ENCODE assay signal across 10 cellular contexts in genomic region chr19:2611483-2612464, GRCh38.
A peak's percentile ranks its signal among the peaks of the same experiment; 100 is the strongest.
DNase-seq lines count a peak whose midpoint lies in the region; ATAC-seq, FAIRE-seq and TF ChIP-seq lines count a peak whose summit lies in the region.
"Had no signal": no experiment of that assay in that cellular context is flagged by ENCODE, and none has a peak within 500 bp of the region (broad histone marks: within the 10 kb centered on the region; RNA-seq: fewer than 3 reads in every experiment).

No MANE protein-coding gene starts in this region.

- H3K4me1 Mint-ChIP-seq in dendritic cell treated with granulocyte-macrophage colony-stimulating factor and Interleukin-4, amounts not matched to agents 40 ng/mL and 50 ng/mL, for 4 days (ENCODE audit: low read depth) = peaks cover 52% of the 10 kb centered on the region

- H4K20me1 ChIP-seq in DND-41 (ENCODE audit: insufficient read depth, low read length) (no peaks in the 10 kb centered on the region), OCI-LY3 (ENCODE audit: insufficient read depth, low read length) (no peaks in the 10 kb centered on the region)

- H3K36me3 ChIP-seq in DND-41 (ENCODE audit: insufficient read depth, low read length) (no peaks in the 10 kb centered on the region), OCI-LY3 (replicated peaks; ENCODE audit: low read depth, low read length) (peaks cover 2% of the 10 kb centered on the region), parathyroid adenoma (ENCODE audit: control insufficient read depth, insufficient read depth, low read length) (no peaks in the 10 kb centered on the region)
- H3K36me3 ChIP-seq: adrenal gland had no signal

- intact Hi-C loops in dendritic cell treated with granulocyte-macrophage colony-stimulating factor and Interleukin-4, amounts not matched to agents 40 ng/mL and 50 ng/mL, for 4 days (cut with micrococcal nuclease) = loop anchor here (1.0 to 10.0 kb wide), 4 partner anchors 25 to 337 kb away; no protein-coding TSS in a partner anchor

- no peak for FAIRE-seq in GM12891 (lab: Jason Lieb, UNC)

- no peak for TF ChIP-seq POLR2A in GM12891 (IDR thresholded peaks at IDR 0.05; ENCODE audit: low read depth, low read length)

- H3K9ac ChIP-seq in DND-41 (ENCODE audit: low read depth, low read length) (peak overlapping the region; percentile 59), OCI-LY3 (ENCODE audit: low read length) (0 out of 2 replicates have a peak overlapping the region, but pooled peaks have one; percentile 8), parathyroid adenoma (no peak overlapping the region)

- H3K9me3 ChIP-seq in DND-41 (ENCODE audit: insufficient read depth, low read length, severe bottlenecking) (no peaks in the 10 kb centered on the region), OCI-LY3 (ENCODE audit: insufficient read depth, low read length) (0 out of 2 replicates have a peak, but pooled peaks cover 3% of the 10 kb centered on the region), parathyroid adenoma (ENCODE audit: control insufficient read depth, low read length) (no peaks in the 10 kb centered on the region)
- H3K9me3 ChIP-seq: adrenal gland had no signal

- H2AFZ ChIP-seq in DND-41 (ENCODE audit: low read depth, low read length) (peak overlapping the region; percentile 95; the same call in 1 of the 2 replicates), OCI-LY3 (ENCODE audit: low read depth, low read length) (no peak overlapping the region), parathyroid adenoma (peak overlapping the region; percentile 96)

- no peaks in the 10 kb centered on the region for H3K79me2 ChIP-seq in DND-41 (ENCODE audit: insufficient read depth, low read length)
- no peaks in the 10 kb centered on the region for H3K79me2 ChIP-seq in OCI-LY3 (ENCODE audit: low read length)
- H3K79me2 ChIP-seq in parathyroid adenoma = no peaks in the 10 kb centered on the region

- no peaks in the 10 kb centered on the region for H3K27me3 ChIP-seq in DND-41 (ENCODE audit: insufficient read depth, low read length, poor library complexity)
- peaks cover 10% of the 10 kb centered on the region for H3K27me3 ChIP-seq in OCI-LY3 (ENCODE audit: low read depth, low read length)
- H3K27me3 ChIP-seq in parathyroid adenoma (ENCODE audit: control insufficient read depth, insufficient read depth, low read length) = no peaks in the 10 kb centered on the region
- H3K27me3 ChIP-seq: adrenal gland had no signal

- H3K4me1 ChIP-seq in DND-41 (ENCODE audit: insufficient read depth, low read length) = peaks cover 70% of the 10 kb centered on the region
- peaks cover 64% of the 10 kb centered on the region for H3K4me1 ChIP-seq in OCI-LY3 (ENCODE audit: low read length)
- H3K4me1 ChIP-seq in parathyroid adenoma = peaks cover 4% of the 10 kb centered on the region

- H3K36me3 Mint-ChIP-seq in dendritic cell treated with granulocyte-macrophage colony-stimulating factor and Interleukin-4, amounts not matched to agents 40 ng/mL and 50 ng/mL, for 4 days (ENCODE audit: low read depth) = peaks cover 14% of the 10 kb centered on the region

- peak overlapping the region; percentile 93 for H3K27ac ChIP-seq in DND-41 (ENCODE audit: low read length)
- no peak overlapping the region for H3K27ac ChIP-seq in OCI-LY3 (ENCODE audit: low read length)
- no peak overlapping the region for H3K27ac ChIP-seq in parathyroid adenoma

- peaks cover 19% of the 10 kb centered on the region for H3K27me3 Mint-ChIP-seq in dendritic cell treated with granulocyte-macrophage colony-stimulating factor and Interleukin-4, amounts not matched to agents 40 ng/mL and 50 ng/mL, for 4 days

- ATAC-seq in DND-41 (ENCODE audit: insufficient read depth, low read depth) = no peak
- ATAC-seq in HG02610 (IDR thresholded peaks at IDR 0.05; ENCODE audit: unreplicated experiment) = no peak
- no peak for ATAC-seq in HG03354 (IDR thresholded peaks at IDR 0.05; ENCODE audit: poor library complexity, severe bottlenecking, unreplicated experiment)

- peak; percentile 41 for TF ChIP-seq CTCF in DND-41 (IDR thresholded peaks at IDR 0.05; ENCODE audit: borderline replicate concordance, extremely low read depth, low read length, poor library complexity, severe bottlenecking)
- TF ChIP-seq CTCF in OCI-LY3 (IDR thresholded peaks at IDR 0.05; ENCODE audit: low read depth, low read length) = peak; percentile 48
- peak; percentile 19 for TF ChIP-seq CTCF in parathyroid adenoma (IDR thresholded peaks at IDR 0.05)

- H3K4me2 ChIP-seq in DND-41 (ENCODE audit: insufficient read depth, low read length) (peak overlapping the region; percentile 86), OCI-LY3 (ENCODE audit: low read length) (peak overlapping the region; percentile 99), parathyroid adenoma (ENCODE audit: low read length) (no peak overlapping the region)

- H3K4me3 ChIP-seq in DND-41 (ENCODE audit: low read depth in 1 of 2, low read length in 2 of 2) (peak overlapping the region in 1 of 2 experiments; percentile 63; a peak in 1 of 4 replicates), OCI-LY3 (ENCODE audit: low read length) (peak overlapping the region; percentile 78), parathyroid adenoma (ENCODE audit: low read depth, low read length) (no peak overlapping the region)

- peak overlapping the region; percentile 81 for H3K27ac Mint-ChIP-seq in dendritic cell treated with granulocyte-macrophage colony-stimulating factor and Interleukin-4, amounts not matched to agents 40 ng/mL and 50 ng/mL, for 4 days

- DNase-seq in DND-41 = peak; percentile 43
- DNase-seq in GM12891 (ENCODE audit: insufficient read length, low spot score) = no peak
- no peak for DNase-seq in stimulated activated CD4-positive, alpha-beta T cell treated with anti-CD3 and anti-CD28 coated beads, Interleukin-15, amount 100 ng/mL, for 24 hours
- DNase-seq: NCI-H446 treated with DMSO at 0.1 percent for 48 hours had no signal

- peak overlapping the region; percentile 78 for H3K4me3 Mint-ChIP-seq in dendritic cell treated with granulocyte-macrophage colony-stimulating factor and Interleukin-4, amounts not matched to agents 40 ng/mL and 50 ng/mL, for 4 days

- H3K9me3 Mint-ChIP-seq in dendritic cell treated with granulocyte-macrophage colony-stimulating factor and Interleukin-4, amounts not matched to agents 40 ng/mL and 50 ng/mL, for 4 days = peaks cover 15% of the 10 kb centered on the region

TF ChIP-seq in GM12891, 5 proteins besides CTCF, POLR2A, EP300 and RAD21:
- no peak for TF ChIP-seq PAX5 (IDR thresholded peaks at IDR 0.05; ENCODE audit: insufficient read depth, low read length, severe bottlenecking)
